In the genomic region with DNA sequence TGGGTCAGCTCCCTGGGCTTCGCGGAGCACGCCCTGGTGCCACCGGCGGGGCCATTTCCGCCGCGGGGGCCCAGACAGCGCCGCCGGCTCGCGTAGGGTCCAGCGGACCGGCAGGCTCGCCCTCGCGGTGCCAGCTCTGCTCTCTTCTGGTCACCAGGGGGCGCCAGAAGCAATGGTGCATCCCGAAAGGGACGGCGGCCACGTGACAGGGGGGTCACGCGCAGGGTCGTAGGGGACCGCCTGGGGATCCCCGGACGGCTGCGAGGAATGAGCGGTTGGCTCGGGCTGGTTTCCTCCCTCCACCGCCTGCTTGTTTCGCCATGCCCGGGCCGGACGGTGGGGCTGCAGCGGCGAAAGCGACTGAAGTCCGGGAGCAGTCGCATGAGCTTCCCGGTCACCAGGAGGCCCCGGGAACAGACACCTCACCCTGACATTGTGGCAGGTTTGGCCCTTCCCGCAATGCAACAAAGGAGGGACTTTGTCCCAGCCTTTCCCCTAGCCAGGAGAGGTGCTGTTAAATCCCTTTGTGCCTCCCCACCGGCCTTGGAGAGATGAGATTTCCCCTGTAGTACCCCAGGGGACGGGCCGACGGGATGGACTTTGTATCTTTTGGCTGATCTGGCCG, we compare ENCODE assay signal across 1 cellular context.
TF ChIP-seq lines count a peak whose summit lies in the region.

No MANE protein-coding gene starts in this region.

TF ChIP-seq in HepG2, 621 proteins besides CTCF, POLR2A, EP300 and RAD21 (continued from another document and continues in another):
- TF ChIP-seq MAFK (conservative IDR thresholded peaks at IDR 0.05 in 1 of 2, IDR thresholded peaks at IDR 0.05 in 1 of 2; ENCODE audit: low read length in 2 of 2) (no peak), NCOR1 (IDR thresholded peaks at IDR 0.05; ENCODE audit: borderline replicate concordance, low read length) (0 out of 2 replicates have a peak, but pooled peaks have one; percentile 23), PITX1 (CRISPR knock-in tag; IDR thresholded peaks at IDR 0.05) (no peak), HHEX (CRISPR knock-in tag; IDR thresholded peaks at IDR 0.05) (no peak), KDM2A (CRISPR knock-in tag; IDR thresholded peaks at IDR 0.05; ENCODE audit: borderline replicate concordance, low read depth) (peak; percentile 89), HOMEZ (CRISPR knock-in tag; IDR thresholded peaks at IDR 0.05; ENCODE audit: low read depth) (peak; percentile 73; the same call in 1 of the 2 replicates), ZNF724P (CRISPR knock-in tag; IDR thresholded peaks at IDR 0.05; ENCODE audit: borderline replicate concordance) (peak; percentile 48; the same call in 1 of the 2 replicates), ZNF30 (CRISPR knock-in tag; IDR thresholded peaks at IDR 0.05) (0 out of 2 replicates have a peak, but pooled peaks have one; percentile 28), ZNF564 (CRISPR knock-in tag; IDR thresholded peaks at IDR 0.05) (0 out of 2 replicates have a peak, but pooled peaks have one; percentile 24), RAD51 (IDR thresholded peaks at IDR 0.05; ENCODE audit: borderline replicate concordance) (peak; percentile 72), ZNF160 (CRISPR knock-in tag; IDR thresholded peaks at IDR 0.05) (peak; percentile 19; the same call in 1 of the 2 replicates), HNRNPLL (IDR thresholded peaks at IDR 0.05; ENCODE audit: low read depth, low read length, poor library complexity, severe bottlenecking) (peak; percentile 42), ZSCAN30 (CRISPR knock-in tag; IDR thresholded peaks at IDR 0.05) (no peak), RXRB (CRISPR knock-in tag; IDR thresholded peaks at IDR 0.05; ENCODE audit: borderline replicate concordance) (peak; percentile 46; the same call in 1 of the 2 replicates), ZNF501 (CRISPR knock-in tag; IDR thresholded peaks at IDR 0.05) (peak; percentile 28; the same call in 1 of the 2 replicates), RXRA (CRISPR knock-in tag; IDR thresholded peaks at IDR 0.05) (peak; percentile 76; the same call in 1 of the 2 replicates), ZNF329 (CRISPR knock-in tag; IDR thresholded peaks at IDR 0.05; ENCODE audit: low read depth) (no peak), NFIB (CRISPR knock-in tag; IDR thresholded peaks at IDR 0.05; ENCODE audit: borderline replicate concordance) (no peak), ZNF331 (CRISPR knock-in tag; IDR thresholded peaks at IDR 0.05) (no peak; the same call in 1 of the 2 replicates), ZFP41 (CRISPR knock-in tag; IDR thresholded peaks at IDR 0.05; ENCODE audit: borderline replicate concordance) (peak; percentile 59; the same call in 1 of the 2 replicates), ZNF546 (CRISPR knock-in tag; conservative IDR thresholded peaks at IDR 0.05) (no peak), IRF9 (CRISPR knock-in tag; IDR thresholded peaks at IDR 0.05; ENCODE audit: borderline replicate concordance) (0 out of 2 replicates have a peak, but pooled peaks have one; percentile 73), CBX5 (CRISPR knock-in tag; IDR thresholded peaks at IDR 0.05; ENCODE audit: borderline replicate concordance) (peak; percentile 48; the same call in 1 of the 2 replicates), DMAP1 (CRISPR knock-in tag; IDR thresholded peaks at IDR 0.05) (peak; percentile 83), POGZ (CRISPR knock-in tag; IDR thresholded peaks at IDR 0.05) (peak; percentile 93), SOX5 (CRISPR knock-in tag; IDR thresholded peaks at IDR 0.05; ENCODE audit: borderline replicate concordance) (peak; percentile 37; the same call in 1 of the 2 replicates), ZNF7 (CRISPR knock-in tag; IDR thresholded peaks at IDR 0.05) (no peak), CBFB (CRISPR knock-in tag; IDR thresholded peaks at IDR 0.05) (peak; percentile 55; the same call in 1 of the 2 replicates), NFE2L2 (IDR thresholded peaks at IDR 0.05; ENCODE audit: low read length) (no peak), ZNF776 (CRISPR knock-in tag; IDR thresholded peaks at IDR 0.05) (peak; percentile 78; the same call in 1 of the 2 replicates), KMT2B (CRISPR knock-in tag; IDR thresholded peaks at IDR 0.05) (peak; percentile 48; the same call in 1 of the 2 replicates), FOSL2 (CRISPR knock-in tag; IDR thresholded peaks at IDR 0.05) (peak; percentile 32; the same call in 1 of the 2 replicates), ELF3 (CRISPR knock-in tag; IDR thresholded peaks at IDR 0.05) (0 out of 2 replicates have a peak, but pooled peaks have one; percentile 39), PHF21A (CRISPR knock-in tag; IDR thresholded peaks at IDR 0.05) (peak; percentile 36; the same call in 1 of the 2 replicates), ZNF431 (CRISPR knock-in tag; IDR thresholded peaks at IDR 0.05; ENCODE audit: borderline replicate concordance, low read depth) (no peak), ZNF709 (CRISPR knock-in tag; IDR thresholded peaks at IDR 0.05) (peak; percentile 45; the same call in 1 of the 2 replicates), NR2F6 (IDR thresholded peaks at IDR 0.05) (peak; percentile 68; the same call in 1 of the 2 replicates), NR2F6 (CRISPR knock-in tag; IDR thresholded peaks at IDR 0.05) (peak; percentile 87), TEAD3 (CRISPR knock-in tag; optimal IDR thresholded peaks at IDR 0.05; ENCODE audit: borderline replicate concordance) (no peak), ZMYM4 (CRISPR knock-in tag; IDR thresholded peaks at IDR 0.05) (peak; percentile 96), GATAD2A (CRISPR knock-in tag; IDR thresholded peaks at IDR 0.05) (peak; percentile 40), HIVEP1 (CRISPR knock-in tag; IDR thresholded peaks at IDR 0.05) (peak; percentile 94), ZNF441 (CRISPR knock-in tag; IDR thresholded peaks at IDR 0.05; ENCODE audit: borderline replicate concordance) (peak; percentile 58; the same call in 1 of the 2 replicates), THYN1 (CRISPR knock-in tag; IDR thresholded peaks at IDR 0.05; ENCODE audit: borderline replicate concordance, low read depth) (no peak), MTA1 (CRISPR knock-in tag; IDR thresholded peaks at IDR 0.05; ENCODE audit: borderline replicate concordance) (peak; percentile 54; the same call in 1 of the 2 replicates), SYNCRIP (IDR thresholded peaks at IDR 0.05; ENCODE audit: insufficient read depth, low read depth, low read length) (no peak), ZZZ3 (CRISPR knock-in tag; IDR thresholded peaks at IDR 0.05; ENCODE audit: borderline replicate concordance) (0 out of 2 replicates have a peak, but pooled peaks have one; percentile 35), BHLHE40 (IDR thresholded peaks at IDR 0.05; ENCODE audit: low read length) (peak; percentile 71), NFE2 (CRISPR knock-in tag; IDR thresholded peaks at IDR 0.05) (no peak), MAFG (CRISPR knock-in tag; IDR thresholded peaks at IDR 0.05) (no peak), KMT2A (CRISPR knock-in tag; IDR thresholded peaks at IDR 0.05) (peak; percentile 64; the same call in 1 of the 2 replicates)
- TF ChIP-seq, protein P1, sequence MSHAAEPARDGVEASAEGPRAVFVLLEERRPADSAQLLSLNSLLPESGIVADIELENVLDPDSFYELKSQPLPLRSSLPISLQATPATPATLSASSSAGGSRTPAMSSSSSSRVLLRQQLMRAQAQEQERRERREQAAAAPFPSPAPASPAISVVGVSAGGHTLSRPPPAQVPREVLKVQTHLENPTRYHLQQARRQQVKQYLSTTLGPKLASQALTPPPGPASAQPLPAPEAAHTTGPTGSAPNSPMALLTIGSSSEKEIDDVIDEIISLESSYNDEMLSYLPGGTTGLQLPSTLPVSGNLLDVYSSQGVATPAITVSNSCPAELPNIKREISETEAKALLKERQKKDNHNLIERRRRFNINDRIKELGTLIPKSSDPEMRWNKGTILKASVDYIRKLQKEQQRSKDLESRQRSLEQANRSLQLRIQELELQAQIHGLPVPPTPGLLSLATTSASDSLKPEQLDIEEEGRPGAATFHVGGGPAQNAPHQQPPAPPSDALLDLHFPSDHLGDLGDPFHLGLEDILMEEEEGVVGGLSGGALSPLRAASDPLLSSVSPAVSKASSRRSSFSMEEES (CRISPR knock-in tag; IDR thresholded peaks at IDR 0.05), result peak; percentile 93
- TF ChIP-seq, protein P2, sequence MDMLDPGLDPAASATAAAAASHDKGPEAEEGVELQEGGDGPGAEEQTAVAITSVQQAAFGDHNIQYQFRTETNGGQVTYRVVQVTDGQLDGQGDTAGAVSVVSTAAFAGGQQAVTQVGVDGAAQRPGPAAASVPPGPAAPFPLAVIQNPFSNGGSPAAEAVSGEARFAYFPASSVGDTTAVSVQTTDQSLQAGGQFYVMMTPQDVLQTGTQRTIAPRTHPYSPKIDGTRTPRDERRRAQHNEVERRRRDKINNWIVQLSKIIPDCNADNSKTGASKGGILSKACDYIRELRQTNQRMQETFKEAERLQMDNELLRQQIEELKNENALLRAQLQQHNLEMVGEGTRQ (IDR thresholded peaks at IDR 0.05; ENCODE audit: low read depth, low read length), result peak; percentile 84
- TF ChIP-seq, protein P2 (CRISPR knock-in tag; IDR thresholded peaks at IDR 0.05; ENCODE audit: borderline replicate concordance), result peak; percentile 92; the same call in 1 of the 2 replicates
- TF ChIP-seq, protein P3, sequence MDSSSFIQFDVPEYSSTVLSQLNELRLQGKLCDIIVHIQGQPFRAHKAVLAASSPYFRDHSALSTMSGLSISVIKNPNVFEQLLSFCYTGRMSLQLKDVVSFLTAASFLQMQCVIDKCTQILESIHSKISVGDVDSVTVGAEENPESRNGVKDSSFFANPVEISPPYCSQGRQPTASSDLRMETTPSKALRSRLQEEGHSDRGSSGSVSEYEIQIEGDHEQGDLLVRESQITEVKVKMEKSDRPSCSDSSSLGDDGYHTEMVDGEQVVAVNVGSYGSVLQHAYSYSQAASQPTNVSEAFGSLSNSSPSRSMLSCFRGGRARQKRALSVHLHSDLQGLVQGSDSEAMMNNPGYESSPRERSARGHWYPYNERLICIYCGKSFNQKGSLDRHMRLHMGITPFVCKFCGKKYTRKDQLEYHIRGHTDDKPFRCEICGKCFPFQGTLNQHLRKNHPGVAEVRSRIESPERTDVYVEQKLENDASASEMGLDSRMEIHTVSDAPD (CRISPR knock-in tag; IDR thresholded peaks at IDR 0.05), result 0 out of 2 replicates have a peak, but pooled peaks have one; percentile 45
- TF ChIP-seq, protein P4, sequence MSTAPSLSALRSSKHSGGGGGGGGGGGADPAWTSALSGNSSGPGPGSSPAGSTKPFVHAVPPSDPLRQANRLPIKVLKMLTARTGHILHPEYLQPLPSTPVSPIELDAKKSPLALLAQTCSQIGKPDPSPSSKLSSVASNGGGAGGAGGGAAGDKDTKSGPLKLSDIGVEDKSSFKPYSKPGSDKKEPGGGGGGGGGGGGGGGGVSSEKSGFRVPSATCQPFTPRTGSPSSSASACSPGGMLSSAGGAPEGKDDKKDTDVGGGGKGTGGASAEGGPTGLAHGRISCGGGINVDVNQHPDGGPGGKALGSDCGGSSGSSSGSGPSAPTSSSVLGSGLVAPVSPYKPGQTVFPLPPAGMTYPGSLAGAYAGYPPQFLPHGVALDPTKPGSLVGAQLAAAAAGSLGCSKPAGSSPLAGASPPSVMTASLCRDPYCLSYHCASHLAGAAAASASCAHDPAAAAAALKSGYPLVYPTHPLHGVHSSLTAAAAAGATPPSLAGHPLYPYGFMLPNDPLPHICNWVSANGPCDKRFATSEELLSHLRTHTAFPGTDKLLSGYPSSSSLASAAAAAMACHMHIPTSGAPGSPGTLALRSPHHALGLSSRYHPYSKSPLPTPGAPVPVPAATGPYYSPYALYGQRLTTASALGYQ (CRISPR knock-in tag; IDR thresholded peaks at IDR 0.05), result peak; percentile 36; the same call in 1 of the 2 replicates
- TF ChIP-seq, protein P5, sequence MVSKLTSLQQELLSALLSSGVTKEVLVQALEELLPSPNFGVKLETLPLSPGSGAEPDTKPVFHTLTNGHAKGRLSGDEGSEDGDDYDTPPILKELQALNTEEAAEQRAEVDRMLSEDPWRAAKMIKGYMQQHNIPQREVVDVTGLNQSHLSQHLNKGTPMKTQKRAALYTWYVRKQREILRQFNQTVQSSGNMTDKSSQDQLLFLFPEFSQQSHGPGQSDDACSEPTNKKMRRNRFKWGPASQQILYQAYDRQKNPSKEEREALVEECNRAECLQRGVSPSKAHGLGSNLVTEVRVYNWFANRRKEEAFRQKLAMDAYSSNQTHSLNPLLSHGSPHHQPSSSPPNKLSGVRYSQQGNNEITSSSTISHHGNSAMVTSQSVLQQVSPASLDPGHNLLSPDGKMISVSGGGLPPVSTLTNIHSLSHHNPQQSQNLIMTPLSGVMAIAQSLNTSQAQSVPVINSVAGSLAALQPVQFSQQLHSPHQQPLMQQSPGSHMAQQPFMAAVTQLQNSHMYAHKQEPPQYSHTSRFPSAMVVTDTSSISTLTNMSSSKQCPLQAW (CRISPR knock-in tag; IDR thresholded peaks at IDR 0.05), result 0 out of 2 replicates have a peak, but pooled peaks have one; percentile 24
- TF ChIP-seq, protein P6, sequence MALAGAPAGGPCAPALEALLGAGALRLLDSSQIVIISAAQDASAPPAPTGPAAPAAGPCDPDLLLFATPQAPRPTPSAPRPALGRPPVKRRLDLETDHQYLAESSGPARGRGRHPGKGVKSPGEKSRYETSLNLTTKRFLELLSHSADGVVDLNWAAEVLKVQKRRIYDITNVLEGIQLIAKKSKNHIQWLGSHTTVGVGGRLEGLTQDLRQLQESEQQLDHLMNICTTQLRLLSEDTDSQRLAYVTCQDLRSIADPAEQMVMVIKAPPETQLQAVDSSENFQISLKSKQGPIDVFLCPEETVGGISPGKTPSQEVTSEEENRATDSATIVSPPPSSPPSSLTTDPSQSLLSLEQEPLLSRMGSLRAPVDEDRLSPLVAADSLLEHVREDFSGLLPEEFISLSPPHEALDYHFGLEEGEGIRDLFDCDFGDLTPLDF (CRISPR knock-in tag; IDR thresholded peaks at IDR 0.05), result no peak
